Comparison of ENCODE assay signal across 16 cellular contexts in genomic region chr11:93653080-93653479, GRCh38. TPM values are rescaled to one million over a fixed set of nuclear protein-coding genes. Genes with fewer than 3 reads are reported as not detected.
DNase-seq lines count a peak whose midpoint lies in the region; ATAC-seq lines count a peak whose summit lies in the region.
"Had no signal": no experiment of that assay in that cellular context is flagged by ENCODE, and none has a peak within 500 bp of the region (broad histone marks: within the 10 kb centered on the region; RNA-seq: fewer than 3 reads in every experiment).

No MANE protein-coding gene starts in this region.

- H3K27me3 Mint-ChIP-seq in T-helper 17 cell: peaks cover 40% of the 10 kb centered on the region

- peak; percentile 76 for ATAC-seq in GM18502 (IDR thresholded peaks at IDR 0.05; ENCODE audit: poor library complexity, unreplicated experiment)
- peak; percentile 81 for ATAC-seq in GM19351 (IDR thresholded peaks at IDR 0.05; ENCODE audit: unreplicated experiment)
- ATAC-seq in HG02840 (IDR thresholded peaks at IDR 0.05; ENCODE audit: low FRiP score, unreplicated experiment): peak; percentile 53
- ATAC-seq in HG03565 (IDR thresholded peaks at IDR 0.05; ENCODE audit: unreplicated experiment): peak; percentile 75
- no peak for ATAC-seq in T-helper 17 cell

- H3K9me3 ChIP-seq in T-helper 17 cell (ENCODE audit: control insufficient read depth, low read length, poor library complexity, severe bottlenecking): no peaks in the 10 kb centered on the region
- H3K9me3 ChIP-seq: SJSA1 had no signal

- no peak overlapping the region for H3K4me3 Mint-ChIP-seq in T-helper 17 cell
- H3K4me3 Mint-ChIP-seq: activated naive CD8-positive, alpha-beta T cell; T-helper 2 cell treated with Interferon-gamma antibody and Interleukin-4, amounts not matched to agents 5 μg/mL and 100 μg/mL, for 36 hours had no signal

- DNase-seq in activated effector memory CD4-positive, alpha-beta T cell treated with anti-CD3 and anti-CD28 coated beads, Interleukin-2, amount 50 U/mL, for 16 hours: no peak
- DNase-seq in T-helper 17 cell (no peak), HK-2 (ENCODE audit: unreplicated experiment) (no peak)
- DNase-seq: COR-L47; GOT3; KBM-7; NCI-H2029 treated with DMSO at 0.1 percent for 48 hours; NCI-H524; stimulated activated CD4-positive, alpha-beta T cell treated with anti-CD3 and anti-CD28 coated beads, Interleukin-4, amount 100 ng/mL, for 1 hour had no signal

- no peak overlapping the region for H3K27ac Mint-ChIP-seq in T-helper 17 cell
- H3K27ac Mint-ChIP-seq: activated naive CD8-positive, alpha-beta T cell; T-helper 2 cell treated with Interferon-gamma antibody and Interleukin-4, amounts not matched to agents 5 μg/mL and 100 μg/mL, for 36 hours had no signal

- H3K36me3 Mint-ChIP-seq in T-helper 17 cell (ENCODE audit: low read depth): peaks cover 8% of the 10 kb centered on the region
- H3K36me3 Mint-ChIP-seq: activated naive CD8-positive, alpha-beta T cell had no signal

- peaks cover 19% of the 10 kb centered on the region for H3K4me1 Mint-ChIP-seq in T-helper 17 cell

RNA-seq across cellular contexts. Expression of gene CEP295, which starts 8.4 kb away (rescaled TPM):
- 10 to 100 TPM in 1 of 2 donors, 1 to 10 TPM in 1; 9.3 to 11.9 TPM for total RNA-seq in T-helper 17 cell
